In genomic region chr12:121620328-121620891, GRCh38 we compare ENCODE assay signal across 1 cellular context.
TF ChIP-seq lines count a peak whose summit lies in the region.

No MANE protein-coding gene starts in this region.

TF ChIP-seq in HepG2, 621 proteins besides CTCF, POLR2A, EP300 and RAD21:
- no peak for TF ChIP-seq NFAT5 (CRISPR knock-in tag; IDR thresholded peaks at IDR 0.05)
- TF ChIP-seq SAP130 (CRISPR knock-in tag; IDR thresholded peaks at IDR 0.05; ENCODE audit: low read depth), result 0 out of 2 replicates have a peak, but pooled peaks have one; percentile 9
- TF ChIP-seq ETV5 (CRISPR knock-in tag; IDR thresholded peaks at IDR 0.05; ENCODE audit: borderline replicate concordance), result peak; percentile 19; the same call in 1 of the 2 replicates
- TF ChIP-seq RBM22 (optimal IDR thresholded peaks at IDR 0.05; ENCODE audit: low read length), result no peak
- no peak for TF ChIP-seq NFKBIZ (CRISPR knock-in tag; IDR thresholded peaks at IDR 0.05)
- TF ChIP-seq NFRKB (IDR thresholded peaks at IDR 0.05), result no peak
- TF ChIP-seq KAT2B (IDR thresholded peaks at IDR 0.05; ENCODE audit: borderline replicate concordance, low read depth, low read length), result peak; percentile 65; the same call in 1 of the 2 replicates
- 0 out of 2 replicates have a peak, but pooled peaks have one; percentile 12 for TF ChIP-seq SOX5 (CRISPR knock-in tag; IDR thresholded peaks at IDR 0.05; ENCODE audit: borderline replicate concordance)
